14 cellular contexts compared by ENCODE assay signal in genomic region chr10:20737107-20737506, GRCh38.
"Had no signal": no experiment of that assay in that cellular context is flagged by ENCODE, and none has a peak within 500 bp of the region (broad histone marks: within the 10 kb centered on the region; RNA-seq: fewer than 3 reads in every experiment).

No MANE protein-coding gene starts in this region.

- DNase-seq: effector memory CD4-positive, alpha-beta T cell; heart left ventricle; hippocampal formation; natural killer cell; stimulated activated CD4-positive, alpha-beta T cell treated with anti-CD3 and anti-CD28 coated beads, Interleukin-2, amount 100 ng/mL, for 48 hours; stimulated activated naive CD4-positive, alpha-beta T cell treated with Interleukin-2 at 50 U/mL for 16 hours; thyroid gland; uterus had no signal

- H3K4me3 ChIP-seq: heart left ventricle, right atrium auricular region, smooth muscle cell, suprapubic skin, thyroid gland, uterus had no signal

- FAIRE-seq: endometrium, frontal cortex had no signal

- H3K36me3 ChIP-seq: heart left ventricle, right atrium auricular region, suprapubic skin, thyroid gland, uterus had no signal

- H3K27me3 ChIP-seq: heart left ventricle, right atrium auricular region, suprapubic skin, thyroid gland, uterus had no signal

- ATAC-seq: esophagus mucosa, heart left ventricle, natural killer cell had no signal
